ENCODE assay signal across 21 cellular contexts in the genomic region with DNA sequence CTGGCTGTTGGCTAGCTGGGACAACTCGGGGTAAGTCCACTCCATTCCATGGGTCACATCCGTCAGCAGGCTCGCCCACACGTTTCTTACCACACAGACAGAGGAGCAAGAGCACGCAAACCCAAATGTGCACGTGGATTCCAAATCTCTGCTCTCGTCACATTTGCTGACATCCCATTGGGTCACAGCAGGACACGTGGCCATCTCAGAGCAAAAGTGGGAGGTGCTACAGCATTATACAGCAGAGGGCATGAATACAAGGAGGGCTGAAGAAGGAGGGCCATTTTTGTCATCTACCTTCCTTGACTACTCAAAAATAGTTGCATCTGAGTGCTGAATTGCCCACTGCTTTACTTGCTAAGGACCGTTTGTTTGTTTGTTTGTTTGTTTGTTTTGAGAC.
"Had no signal": no experiment of that assay in that cellular context is flagged by ENCODE, and none has a peak within 500 bp of the region (broad histone marks: within the 10 kb centered on the region; RNA-seq: fewer than 3 reads in every experiment).

No MANE protein-coding gene starts in this region.

- H3K27ac ChIP-seq: colonic mucosa, foreskin keratinocyte, hepatocyte, psoas muscle, spleen had no signal

- ATAC-seq: foreskin keratinocyte; left colon; left ventricle myocardium superior; psoas muscle; sciatic nerve; stimulated activated memory B cell treated with anti-CD40 and anti-IgM and Interleukin-4, amounts not matched to agents 10 μg/mL and 1 μg/mL and 100 μg/mL, for 72 hours had no signal

- H3K4me2 ChIP-seq: hepatocyte had no signal

- H3K79me2 ChIP-seq: hepatocyte had no signal

- FAIRE-seq: endothelial cell of umbilical vein, urothelium cell line had no signal

- H3K4me3 ChIP-seq: colonic mucosa, hepatocyte, lung, psoas muscle, spleen had no signal

- H3K9me3 ChIP-seq: colonic mucosa, psoas muscle, spleen had no signal

- H3K4me1 ChIP-seq: colonic mucosa, psoas muscle, spleen had no signal

- H3K36me3 ChIP-seq: colonic mucosa, spleen had no signal

- H2AFZ ChIP-seq: hepatocyte had no signal

- DNase-seq: colonic mucosa; dermis blood vessel endothelial cell; endodermal cell; erythroblast; foreskin keratinocyte; left colon; left ventricle myocardium superior; mesenchymal stem cell; naive B cell; psoas muscle; retina; spleen; stimulated activated CD4-positive, alpha-beta T cell treated with anti-CD3 and anti-CD28 coated beads, Interleukin-15, amount 100 ng/mL, for 24 hours; stimulated activated CD4-positive, alpha-beta T cell treated with anti-CD3 and anti-CD28 coated beads, Interleukin-1b, Interleukin-23, amount 100 ng/mL, for 48 hours; stimulated activated CD4-positive, alpha-beta T cell treated with anti-CD3 and anti-CD28 coated beads, Interleukin-4, amount 100 ng/mL, for 24 hours had no signal

- H3K27me3 ChIP-seq: colonic mucosa, foreskin keratinocyte, hepatocyte, spleen had no signal
